ENCODE assay signal across 7 cellular contexts in genomic region chr3:47251085-47251484, GRCh38. TPM values are rescaled to one million over a fixed set of nuclear protein-coding genes. Genes with fewer than 3 reads are reported as not detected.
DNase-seq lines count a peak whose midpoint lies in the region; ATAC-seq, FAIRE-seq and TF ChIP-seq lines count a peak whose summit lies in the region.
"Not testable (repeated sequence)": the region's sequence is repeated elsewhere in the genome, so short reads cannot be mapped to it uniquely, and the experiment has no call there.

No MANE protein-coding gene starts in this region.

- peak overlapping the region; percentile 67 for H3K56ac ChIP-seq in mesendoderm (ENCODE audit: low read length)

- H3K79me2 ChIP-seq in GM23338 (replicated peaks; ENCODE audit: insufficient read depth); mesendoderm (ENCODE audit: control insufficient read depth, insufficient read depth, low read length): not testable (repeated sequence)

- not testable (repeated sequence) for H4K5ac ChIP-seq in mesendoderm (ENCODE audit: low read length)

- not testable (repeated sequence) for H4K20me1 ChIP-seq in GM23338 (replicated peaks; ENCODE audit: insufficient read depth)

- not testable (repeated sequence) for H3K9ac ChIP-seq in kidney (ENCODE audit: low read length in 2 of 2); liver (ENCODE audit: low read depth in 1 of 2, low read length in 2 of 2); mesendoderm (ENCODE audit: low read length); skeletal muscle tissue (ENCODE audit: low read depth in 1 of 3, low read length in 3 of 3)

- not testable (repeated sequence) for FAIRE-seq in kidney (lab: Jason Lieb, UNC)

- not testable (repeated sequence) for H3K18ac ChIP-seq in mesendoderm (ENCODE audit: low read length)

- not testable (repeated sequence) for TF ChIP-seq RAD21 in liver (IDR thresholded peaks at IDR 0.05)

- H3K36me3 Mint-ChIP-seq in GM23338 (ENCODE audit: low read depth); chondrocyte (ENCODE audit: low read depth): not testable (repeated sequence)

- not testable (repeated sequence) for H3F3A ChIP-seq in GM23338 (replicated peaks; ENCODE audit: low read depth)

- not testable (repeated sequence) for H2BK120ac ChIP-seq in mesendoderm (ENCODE audit: low read depth, low read length)

- not testable (repeated sequence) for H2BK5ac ChIP-seq in mesendoderm (ENCODE audit: low read length)

- not testable (repeated sequence) for H3K4me1 ChIP-seq in GM23338 (ENCODE audit: insufficient read depth); kidney (ENCODE audit: control insufficient read depth in 1 of 2, insufficient read depth in 1 of 2, low read depth in 1 of 2, low read length in 2 of 2); mesendoderm (ENCODE audit: control insufficient read depth, low read depth, low read length)
- H3K4me1 ChIP-seq in liver (ENCODE audit: control insufficient read depth in 4 of 4, insufficient read depth in 4 of 4, low read length in 3 of 4), result peaks cover 2 to 17% (median 11%) of the 10 kb centered on the region in 4 donors
- peaks cover 7 to 14% (median 11%) of the 10 kb centered on the region in 3 donors for H3K4me1 ChIP-seq in skeletal muscle tissue (ENCODE audit: control insufficient read depth in 3 of 3, insufficient read depth in 3 of 3, low read length in 3 of 3)

- not testable (repeated sequence) for ATAC-seq in GM23338

- H3K79me1 ChIP-seq in mesendoderm (ENCODE audit: low read length), result not testable (repeated sequence)

- H3K36me3 ChIP-seq in GM23338 (ENCODE audit: insufficient read depth); kidney (ENCODE audit: control insufficient read depth in 1 of 2, insufficient read depth in 2 of 2, low read length in 2 of 2); liver (ENCODE audit: control insufficient read depth in 4 of 4, insufficient read depth in 3 of 4, low read depth in 1 of 4, low read length in 3 of 4); mesendoderm (ENCODE audit: control insufficient read depth, insufficient read depth, low read length); skeletal muscle tissue (ENCODE audit: control insufficient read depth in 3 of 3, insufficient read depth in 3 of 3, low read length in 3 of 3): not testable (repeated sequence)

- WGBS in liver, result 83% methylated on average over 3 of the region's 3 CpGs
- no CpG with 5 or more reads among the region's 3 CpGs for WGBS in mesendoderm (ENCODE audit: extremely low coverage, insufficient coverage, low lambda C conversion rate)

- H3K4me2 ChIP-seq in GM23338; mesendoderm (ENCODE audit: low read length): not testable (repeated sequence)

- not testable (repeated sequence) for H4K8ac ChIP-seq in mesendoderm (ENCODE audit: low read depth, low read length)

- not testable (repeated sequence) for H3K4me3 ChIP-seq in GM23338; kidney (ENCODE audit: low read length in 2 of 2); liver (ENCODE audit: low read depth in 1 of 3, low read length in 3 of 3); mesendoderm (ENCODE audit: low read length); skeletal muscle tissue (ENCODE audit: low read length in 3 of 3)

- peak overlapping the region; percentile 3; the same call in 1 of the 2 replicates for H2AFZ ChIP-seq in GM23338

- H2BK15ac ChIP-seq in mesendoderm (replicated peaks; ENCODE audit: low read depth), result not testable (repeated sequence)

- not testable (repeated sequence) for H3K27ac ChIP-seq in GM23338 (ENCODE audit: low read depth); kidney (ENCODE audit: low read depth in 2 of 2, low read length in 2 of 2); mesendoderm (ENCODE audit: low read depth, low read length)
- H3K27ac ChIP-seq in liver (ENCODE audit: low read depth in 1 of 2, low read length in 2 of 2) (peak overlapping the region; percentile 38 to 45), skeletal muscle tissue (ENCODE audit: low read depth, low read length) (peak overlapping the region; percentile 62)

- H3K9me2 ChIP-seq in GM23338 (ENCODE audit: insufficient read depth), result not testable (repeated sequence)

- not testable (repeated sequence) for H2AK5ac ChIP-seq in mesendoderm (ENCODE audit: low read length)

- DNase-seq in GM23338 (ENCODE audit: low spot score); mesendoderm: not testable (repeated sequence)
- DNase-seq in chondrocyte (ENCODE audit: low spot score), result peak; percentile 10
- peak; percentile 9 for DNase-seq in kidney
- DNase-seq in posterior vena cava (ENCODE audit: low spot score), result peak; percentile 18

- H3K4me3 Mint-ChIP-seq in GM23338; chondrocyte (ENCODE audit: unreplicated experiment): not testable (repeated sequence)

- not testable (repeated sequence) for H3K4me1 Mint-ChIP-seq in GM23338; chondrocyte (ENCODE audit: low read depth)

- not testable (repeated sequence) for H3K27me3 Mint-ChIP-seq in GM23338 (ENCODE audit: insufficient read depth, low read depth, poor library complexity); chondrocyte (ENCODE audit: low read depth)

- not testable (repeated sequence) for H3K4ac ChIP-seq in mesendoderm (ENCODE audit: low read depth, low read length)

- not testable (repeated sequence) for H3K9me3 ChIP-seq in kidney (ENCODE audit: control insufficient read depth in 1 of 2, low read length in 2 of 2); liver (ENCODE audit: control insufficient read depth in 4 of 4, low read length in 3 of 4); skeletal muscle tissue (ENCODE audit: control insufficient read depth in 3 of 3, low read length in 3 of 3)

- H3K27me3 ChIP-seq in GM23338 (ENCODE audit: insufficient read depth); liver (ENCODE audit: control insufficient read depth in 4 of 4, insufficient read depth in 4 of 4, low read length in 3 of 4); mesendoderm (ENCODE audit: insufficient read depth, low read length, poor library complexity); skeletal muscle tissue (ENCODE audit: control insufficient read depth in 3 of 3, insufficient read depth in 3 of 3, low read length in 3 of 3): not testable (repeated sequence)

- H3K9me3 Mint-ChIP-seq in GM23338; chondrocyte (ENCODE audit: low read depth): not testable (repeated sequence)

- not testable (repeated sequence) for H3K27ac Mint-ChIP-seq in GM23338; chondrocyte (ENCODE audit: unreplicated experiment)

- intact Hi-C loops in kidney (cut with DNase I); posterior vena cava (cut with DNase I): not testable (repeated sequence)

- not testable (repeated sequence) for TF ChIP-seq CTCF in GM23338 (conservative IDR thresholded peaks at IDR 0.05; ENCODE audit: low read depth in 2 of 2); chondrocyte (IDR thresholded peaks at IDR 0.05); kidney (IDR thresholded peaks at IDR 0.05; ENCODE audit: borderline replicate concordance, extremely low read depth, insufficient read depth); liver (IDR thresholded peaks at IDR 0.05; ENCODE audit: low read depth, low read length, missing input control)

- H3K23ac ChIP-seq in mesendoderm (ENCODE audit: low read length), result not testable (repeated sequence)

RNA-seq across cellular contexts. Expression of gene KIF9, which starts 31.5 kb away (rescaled TPM):
- total RNA-seq in GM23338 (2014; rRNA removed; shearing (Covaris generic)), result 4.1 and 14.0 TPM in 2 replicates
- polyA plus RNA-seq in GM23338 (2016; fragmentation: Nextera tagmentation; extraction: Ambion mirVana) (10.3 and 12.6 TPM in 2 replicates), kidney (ENCODE audit: insufficient read depth, low read depth, low replicate concordance) (32.9 TPM), liver (1 to 10 TPM; 3.8 to 4.5 TPM)
- total RNA-seq in chondrocyte (3.9 to 4.5 TPM (median 4.3 TPM) in 3 replicates), kidney (16.9 TPM), liver (1 to 10 TPM; 2.3 to 2.5 TPM), posterior vena cava (1 to 10 TPM; 4.7 to 5.6 TPM), skeletal muscle tissue (2.1 TPM)
- polyA plus RNA-seq in mesendoderm (2013, experiment 1 of 2), result 8.0 TPM
- 7.6 TPM for polyA plus RNA-seq in mesendoderm (2013, experiment 2 of 2)

RNA-seq across cellular contexts. Expression of gene KLHL18, which starts 31.7 kb away (rescaled TPM):
- 16.8 and 18.1 TPM in 2 replicates for total RNA-seq in GM23338 (2014; rRNA removed; shearing (Covaris generic))
- polyA plus RNA-seq in GM23338 (2016; fragmentation: Nextera tagmentation; extraction: Ambion mirVana), result 11.3 and 13.9 TPM in 2 replicates
- total RNA-seq in chondrocyte, result 31.9 to 34.6 TPM (median 32.3 TPM) in 3 replicates
- total RNA-seq in kidney, result 31.1 TPM
- 10.6 TPM for polyA plus RNA-seq in kidney (ENCODE audit: insufficient read depth, low read depth, low replicate concordance)
- 10 to 100 TPM in 1 of 2 donors, 1 to 10 TPM in 1; 9.3 to 12.6 TPM for total RNA-seq in liver
- polyA plus RNA-seq in liver, result 10 to 100 TPM in 1 of 2 donors, 1 to 10 TPM in 1; 3.5 to 11.2 TPM
- 13.6 TPM for polyA plus RNA-seq in mesendoderm (2013, experiment 1 of 2)
- 13.6 TPM for polyA plus RNA-seq in mesendoderm (2013, experiment 2 of 2)
- total RNA-seq in posterior vena cava, result 10 to 100 TPM; 21.2 to 21.6 TPM
- 11.5 TPM for total RNA-seq in skeletal muscle tissue
